ENCODE assay signal across 1 cellular context in the genomic region with DNA sequence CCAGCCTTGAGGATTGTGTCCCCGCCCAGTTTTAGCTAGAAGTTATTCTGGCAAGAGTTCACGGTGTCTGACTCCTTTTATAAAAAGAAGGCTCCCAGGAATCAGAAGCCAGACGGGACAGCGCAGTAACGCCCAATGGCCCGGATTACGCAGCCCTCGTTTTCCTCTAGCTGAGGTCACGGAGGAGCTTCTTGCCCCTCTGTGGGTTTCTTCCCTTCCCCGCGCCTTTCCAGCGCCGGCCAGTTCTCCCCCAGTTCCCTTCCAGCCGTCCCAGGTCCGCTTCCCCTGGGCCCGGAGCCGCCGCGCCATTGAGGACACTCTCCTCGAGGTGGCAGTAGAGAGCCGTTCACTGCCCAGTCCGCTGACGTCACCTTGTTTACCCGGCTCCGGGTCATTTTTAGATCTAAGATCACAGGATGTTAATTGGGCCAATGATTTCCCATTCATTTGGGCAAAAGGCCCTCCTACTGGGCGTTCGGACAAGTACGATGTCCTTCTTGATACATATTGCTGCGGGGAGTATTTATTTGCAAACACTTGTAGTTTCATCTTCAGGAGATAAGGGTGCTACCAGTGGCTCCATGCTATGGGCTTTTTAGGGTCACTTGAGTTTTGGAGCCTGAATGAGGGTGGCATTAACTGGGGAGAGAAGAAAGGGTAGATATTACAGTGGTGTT.
TF ChIP-seq lines count a peak whose summit lies in the region.

No MANE protein-coding gene starts in this region.

TF ChIP-seq in HEK293, 187 proteins besides CTCF, POLR2A, EP300 and RAD21 (continued from another document and continues in another):
- TF ChIP-seq, protein P1, sequence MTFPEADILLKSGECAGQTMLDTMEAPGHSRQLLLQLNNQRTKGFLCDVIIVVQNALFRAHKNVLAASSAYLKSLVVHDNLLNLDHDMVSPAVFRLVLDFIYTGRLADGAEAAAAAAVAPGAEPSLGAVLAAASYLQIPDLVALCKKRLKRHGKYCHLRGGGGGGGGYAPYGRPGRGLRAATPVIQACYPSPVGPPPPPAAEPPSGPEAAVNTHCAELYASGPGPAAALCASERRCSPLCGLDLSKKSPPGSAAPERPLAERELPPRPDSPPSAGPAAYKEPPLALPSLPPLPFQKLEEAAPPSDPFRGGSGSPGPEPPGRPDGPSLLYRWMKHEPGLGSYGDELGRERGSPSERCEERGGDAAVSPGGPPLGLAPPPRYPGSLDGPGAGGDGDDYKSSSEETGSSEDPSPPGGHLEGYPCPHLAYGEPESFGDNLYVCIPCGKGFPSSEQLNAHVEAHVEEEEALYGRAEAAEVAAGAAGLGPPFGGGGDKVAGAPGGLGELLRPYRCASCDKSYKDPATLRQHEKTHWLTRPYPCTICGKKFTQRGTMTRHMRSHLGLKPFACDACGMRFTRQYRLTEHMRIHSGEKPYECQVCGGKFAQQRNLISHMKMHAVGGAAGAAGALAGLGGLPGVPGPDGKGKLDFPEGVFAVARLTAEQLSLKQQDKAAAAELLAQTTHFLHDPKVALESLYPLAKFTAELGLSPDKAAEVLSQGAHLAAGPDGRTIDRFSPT (tag by site-specific recombination; IDR thresholded peaks at IDR 0.05) = 0 out of 2 replicates have a peak, but pooled peaks have one; percentile 46
- TF ChIP-seq, protein P2, sequence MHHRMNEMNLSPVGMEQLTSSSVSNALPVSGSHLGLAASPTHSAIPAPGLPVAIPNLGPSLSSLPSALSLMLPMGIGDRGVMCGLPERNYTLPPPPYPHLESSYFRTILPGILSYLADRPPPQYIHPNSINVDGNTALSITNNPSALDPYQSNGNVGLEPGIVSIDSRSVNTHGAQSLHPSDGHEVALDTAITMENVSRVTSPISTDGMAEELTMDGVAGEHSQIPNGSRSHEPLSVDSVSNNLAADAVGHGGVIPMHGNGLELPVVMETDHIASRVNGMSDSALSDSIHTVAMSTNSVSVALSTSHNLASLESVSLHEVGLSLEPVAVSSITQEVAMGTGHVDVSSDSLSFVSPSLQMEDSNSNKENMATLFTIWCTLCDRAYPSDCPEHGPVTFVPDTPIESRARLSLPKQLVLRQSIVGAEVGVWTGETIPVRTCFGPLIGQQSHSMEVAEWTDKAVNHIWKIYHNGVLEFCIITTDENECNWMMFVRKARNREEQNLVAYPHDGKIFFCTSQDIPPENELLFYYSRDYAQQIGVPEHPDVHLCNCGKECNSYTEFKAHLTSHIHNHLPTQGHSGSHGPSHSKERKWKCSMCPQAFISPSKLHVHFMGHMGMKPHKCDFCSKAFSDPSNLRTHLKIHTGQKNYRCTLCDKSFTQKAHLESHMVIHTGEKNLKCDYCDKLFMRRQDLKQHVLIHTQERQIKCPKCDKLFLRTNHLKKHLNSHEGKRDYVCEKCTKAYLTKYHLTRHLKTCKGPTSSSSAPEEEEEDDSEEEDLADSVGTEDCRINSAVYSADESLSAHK (tag by site-specific recombination; IDR thresholded peaks at IDR 0.05) = no peak
- TF ChIP-seq KLF16 (tag by site-specific recombination; IDR thresholded peaks at IDR 0.05) (0 out of 2 replicates have a peak, but pooled peaks have one; percentile 26), ZNF239 (tag by site-specific recombination; IDR thresholded peaks at IDR 0.05) (no peak), SCRT1 (tag by site-specific recombination; IDR thresholded peaks at IDR 0.05; ENCODE audit: borderline replicate concordance) (no peak), ZBTB8A (tag by site-specific recombination; IDR thresholded peaks at IDR 0.05) (peak; percentile 67), KLF7 (tag by site-specific recombination; IDR thresholded peaks at IDR 0.05; ENCODE audit: borderline replicate concordance) (no peak), GLI4 (tag by site-specific recombination; IDR thresholded peaks at IDR 0.05) (no peak), ZNF24 (tag by site-specific recombination; IDR thresholded peaks at IDR 0.05) (0 out of 2 replicates have a peak, but pooled peaks have one; percentile 18), ZNF701 (tag by site-specific recombination; IDR thresholded peaks at IDR 0.05) (no peak), SETDB1 (IDR thresholded peaks at IDR 0.05; ENCODE audit: insufficient read length, low read length) (no peak), ZNF132 (tag by site-specific recombination; IDR thresholded peaks at IDR 0.05; ENCODE audit: borderline replicate concordance) (no peak), ZNF549 (tag by site-specific recombination; IDR thresholded peaks at IDR 0.05) (no peak), ZNF404 (tag by site-specific recombination; IDR thresholded peaks at IDR 0.05) (no peak), PRDM1 (tag by site-specific recombination; IDR thresholded peaks at IDR 0.05) (no peak), ZNF792 (tag by site-specific recombination; IDR thresholded peaks at IDR 0.05) (no peak), ZFP41 (tag by site-specific recombination; IDR thresholded peaks at IDR 0.05; ENCODE audit: borderline replicate concordance) (no peak), TRIM28 (IDR thresholded peaks at IDR 0.05; ENCODE audit: borderline replicate concordance, low read length) (0 out of 2 replicates have a peak, but pooled peaks have one; percentile 48), ZNF37A (tag by site-specific recombination; IDR thresholded peaks at IDR 0.05) (no peak), ZSCAN30 (tag by site-specific recombination; IDR thresholded peaks at IDR 0.05) (0 out of 2 replicates have a peak, but pooled peaks have one; percentile 66), ZNF558 (tag by site-specific recombination; IDR thresholded peaks at IDR 0.05) (no peak), ZNF324 (tag by site-specific recombination; IDR thresholded peaks at IDR 0.05) (peak; percentile 64; the same call in 1 of the 2 replicates), ZFP37 (tag by site-specific recombination; IDR thresholded peaks at IDR 0.05) (no peak), ZBTB7A (tag by site-specific recombination; IDR thresholded peaks at IDR 0.05; ENCODE audit: low read depth) (no peak), KLF1 (tag by site-specific recombination; IDR thresholded peaks at IDR 0.05) (no peak), ZNF416 (tag by site-specific recombination; IDR thresholded peaks at IDR 0.05) (no peak), ZNF785 (tag by site-specific recombination; IDR thresholded peaks at IDR 0.05) (no peak), ZNF548 (tag by site-specific recombination; IDR thresholded peaks at IDR 0.05) (no peak), ZNF292 (tag by site-specific recombination; IDR thresholded peaks at IDR 0.05; ENCODE audit: borderline replicate concordance, low read depth) (no peak), ZNF112 (tag by site-specific recombination; IDR thresholded peaks at IDR 0.05) (no peak), ZNF114 (tag by site-specific recombination; IDR thresholded peaks at IDR 0.05) (no peak), OVOL3 (tag by site-specific recombination; IDR thresholded peaks at IDR 0.05) (no peak), ZNF654 (tag by site-specific recombination; IDR thresholded peaks at IDR 0.05; ENCODE audit: low read depth) (peak; percentile 91), TCF7L2 (IDR thresholded peaks at IDR 0.05; ENCODE audit: borderline replicate concordance, low read depth, low read length) (no peak), SP3 (tag by site-specific recombination; IDR thresholded peaks at IDR 0.05) (peak; percentile 42; the same call in 1 of the 2 replicates), ZBTB20 (tag by site-specific recombination; IDR thresholded peaks at IDR 0.05) (no peak), ZNF623 (tag by site-specific recombination; IDR thresholded peaks at IDR 0.05) (no peak), ZNF341 (tag by site-specific recombination; IDR thresholded peaks at IDR 0.05; ENCODE audit: low read depth) (no peak), SCRT2 (tag by site-specific recombination; IDR thresholded peaks at IDR 0.05) (0 out of 2 replicates have a peak, but pooled peaks have one; percentile 8)
- TF ChIP-seq, protein P3, sequence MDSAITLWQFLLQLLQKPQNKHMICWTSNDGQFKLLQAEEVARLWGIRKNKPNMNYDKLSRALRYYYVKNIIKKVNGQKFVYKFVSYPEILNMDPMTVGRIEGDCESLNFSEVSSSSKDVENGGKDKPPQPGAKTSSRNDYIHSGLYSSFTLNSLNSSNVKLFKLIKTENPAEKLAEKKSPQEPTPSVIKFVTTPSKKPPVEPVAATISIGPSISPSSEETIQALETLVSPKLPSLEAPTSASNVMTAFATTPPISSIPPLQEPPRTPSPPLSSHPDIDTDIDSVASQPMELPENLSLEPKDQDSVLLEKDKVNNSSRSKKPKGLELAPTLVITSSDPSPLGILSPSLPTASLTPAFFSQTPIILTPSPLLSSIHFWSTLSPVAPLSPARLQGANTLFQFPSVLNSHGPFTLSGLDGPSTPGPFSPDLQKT (IDR thresholded peaks at IDR 0.05; ENCODE audit: borderline replicate concordance, low read depth, low read length) = no peak
- TF ChIP-seq, protein P4, sequence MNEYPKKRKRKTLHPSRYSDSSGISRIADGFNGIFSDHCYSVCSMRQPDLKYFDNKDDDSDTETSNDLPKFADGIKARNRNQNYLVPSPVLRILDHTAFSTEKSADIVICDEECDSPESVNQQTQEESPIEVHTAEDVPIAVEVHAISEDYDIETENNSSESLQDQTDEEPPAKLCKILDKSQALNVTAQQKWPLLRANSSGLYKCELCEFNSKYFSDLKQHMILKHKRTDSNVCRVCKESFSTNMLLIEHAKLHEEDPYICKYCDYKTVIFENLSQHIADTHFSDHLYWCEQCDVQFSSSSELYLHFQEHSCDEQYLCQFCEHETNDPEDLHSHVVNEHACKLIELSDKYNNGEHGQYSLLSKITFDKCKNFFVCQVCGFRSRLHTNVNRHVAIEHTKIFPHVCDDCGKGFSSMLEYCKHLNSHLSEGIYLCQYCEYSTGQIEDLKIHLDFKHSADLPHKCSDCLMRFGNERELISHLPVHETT (tag by site-specific recombination; IDR thresholded peaks at IDR 0.05) = no peak
- TF ChIP-seq, protein P5, sequence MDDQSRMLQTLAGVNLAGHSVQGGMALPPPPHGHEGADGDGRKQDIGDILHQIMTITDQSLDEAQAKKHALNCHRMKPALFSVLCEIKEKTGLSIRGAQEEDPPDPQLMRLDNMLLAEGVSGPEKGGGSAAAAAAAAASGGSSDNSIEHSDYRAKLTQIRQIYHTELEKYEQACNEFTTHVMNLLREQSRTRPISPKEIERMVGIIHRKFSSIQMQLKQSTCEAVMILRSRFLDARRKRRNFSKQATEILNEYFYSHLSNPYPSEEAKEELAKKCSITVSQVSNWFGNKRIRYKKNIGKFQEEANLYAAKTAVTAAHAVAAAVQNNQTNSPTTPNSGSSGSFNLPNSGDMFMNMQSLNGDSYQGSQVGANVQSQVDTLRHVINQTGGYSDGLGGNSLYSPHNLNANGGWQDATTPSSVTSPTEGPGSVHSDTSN (CRISPR knock-in tag; IDR thresholded peaks at IDR 0.05) = 0 out of 2 replicates have a peak, but pooled peaks have one; percentile 25
- TF ChIP-seq, protein P6, sequence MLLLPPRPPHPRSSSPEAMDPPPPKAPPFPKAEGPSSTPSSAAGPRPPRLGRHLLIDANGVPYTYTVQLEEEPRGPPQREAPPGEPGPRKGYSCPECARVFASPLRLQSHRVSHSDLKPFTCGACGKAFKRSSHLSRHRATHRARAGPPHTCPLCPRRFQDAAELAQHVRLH (tag by site-specific recombination; IDR thresholded peaks at IDR 0.05) = 0 out of 2 replicates have a peak, but pooled peaks have one; percentile 13
- TF ChIP-seq, protein P7, sequence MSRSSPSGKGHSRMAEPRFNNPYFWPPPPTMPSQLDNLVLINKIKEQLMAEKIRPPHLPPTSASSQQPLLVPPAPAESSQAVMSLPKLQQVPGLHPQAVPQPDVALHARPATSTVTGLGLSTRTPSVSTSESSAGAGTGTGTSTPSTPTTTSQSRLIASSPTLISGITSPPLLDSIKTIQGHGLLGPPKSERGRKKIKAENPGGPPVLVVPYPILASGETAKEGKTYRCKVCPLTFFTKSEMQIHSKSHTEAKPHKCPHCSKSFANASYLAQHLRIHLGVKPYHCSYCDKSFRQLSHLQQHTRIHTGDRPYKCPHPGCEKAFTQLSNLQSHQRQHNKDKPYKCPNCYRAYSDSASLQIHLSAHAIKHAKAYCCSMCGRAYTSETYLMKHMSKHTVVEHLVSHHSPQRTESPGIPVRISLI (tag by site-specific recombination; IDR thresholded peaks at IDR 0.05) = no peak
- TF ChIP-seq, protein P8, sequence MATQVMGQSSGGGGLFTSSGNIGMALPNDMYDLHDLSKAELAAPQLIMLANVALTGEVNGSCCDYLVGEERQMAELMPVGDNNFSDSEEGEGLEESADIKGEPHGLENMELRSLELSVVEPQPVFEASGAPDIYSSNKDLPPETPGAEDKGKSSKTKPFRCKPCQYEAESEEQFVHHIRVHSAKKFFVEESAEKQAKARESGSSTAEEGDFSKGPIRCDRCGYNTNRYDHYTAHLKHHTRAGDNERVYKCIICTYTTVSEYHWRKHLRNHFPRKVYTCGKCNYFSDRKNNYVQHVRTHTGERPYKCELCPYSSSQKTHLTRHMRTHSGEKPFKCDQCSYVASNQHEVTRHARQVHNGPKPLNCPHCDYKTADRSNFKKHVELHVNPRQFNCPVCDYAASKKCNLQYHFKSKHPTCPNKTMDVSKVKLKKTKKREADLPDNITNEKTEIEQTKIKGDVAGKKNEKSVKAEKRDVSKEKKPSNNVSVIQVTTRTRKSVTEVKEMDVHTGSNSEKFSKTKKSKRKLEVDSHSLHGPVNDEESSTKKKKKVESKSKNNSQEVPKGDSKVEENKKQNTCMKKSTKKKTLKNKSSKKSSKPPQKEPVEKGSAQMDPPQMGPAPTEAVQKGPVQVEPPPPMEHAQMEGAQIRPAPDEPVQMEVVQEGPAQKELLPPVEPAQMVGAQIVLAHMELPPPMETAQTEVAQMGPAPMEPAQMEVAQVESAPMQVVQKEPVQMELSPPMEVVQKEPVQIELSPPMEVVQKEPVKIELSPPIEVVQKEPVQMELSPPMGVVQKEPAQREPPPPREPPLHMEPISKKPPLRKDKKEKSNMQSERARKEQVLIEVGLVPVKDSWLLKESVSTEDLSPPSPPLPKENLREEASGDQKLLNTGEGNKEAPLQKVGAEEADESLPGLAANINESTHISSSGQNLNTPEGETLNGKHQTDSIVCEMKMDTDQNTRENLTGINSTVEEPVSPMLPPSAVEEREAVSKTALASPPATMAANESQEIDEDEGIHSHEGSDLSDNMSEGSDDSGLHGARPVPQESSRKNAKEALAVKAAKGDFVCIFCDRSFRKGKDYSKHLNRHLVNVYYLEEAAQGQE (tag by site-specific recombination; IDR thresholded peaks at IDR 0.05) = no peak
- TF ChIP-seq, protein P9, sequence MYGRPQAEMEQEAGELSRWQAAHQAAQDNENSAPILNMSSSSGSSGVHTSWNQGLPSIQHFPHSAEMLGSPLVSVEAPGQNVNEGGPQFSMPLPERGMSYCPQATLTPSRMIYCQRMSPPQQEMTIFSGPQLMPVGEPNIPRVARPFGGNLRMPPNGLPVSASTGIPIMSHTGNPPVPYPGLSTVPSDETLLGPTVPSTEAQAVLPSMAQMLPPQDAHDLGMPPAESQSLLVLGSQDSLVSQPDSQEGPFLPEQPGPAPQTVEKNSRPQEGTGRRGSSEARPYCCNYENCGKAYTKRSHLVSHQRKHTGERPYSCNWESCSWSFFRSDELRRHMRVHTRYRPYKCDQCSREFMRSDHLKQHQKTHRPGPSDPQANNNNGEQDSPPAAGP (tag by site-specific recombination; IDR thresholded peaks at IDR 0.05) = 0 out of 2 replicates have a peak, but pooled peaks have one; percentile 31
- TF ChIP-seq, protein P10, sequence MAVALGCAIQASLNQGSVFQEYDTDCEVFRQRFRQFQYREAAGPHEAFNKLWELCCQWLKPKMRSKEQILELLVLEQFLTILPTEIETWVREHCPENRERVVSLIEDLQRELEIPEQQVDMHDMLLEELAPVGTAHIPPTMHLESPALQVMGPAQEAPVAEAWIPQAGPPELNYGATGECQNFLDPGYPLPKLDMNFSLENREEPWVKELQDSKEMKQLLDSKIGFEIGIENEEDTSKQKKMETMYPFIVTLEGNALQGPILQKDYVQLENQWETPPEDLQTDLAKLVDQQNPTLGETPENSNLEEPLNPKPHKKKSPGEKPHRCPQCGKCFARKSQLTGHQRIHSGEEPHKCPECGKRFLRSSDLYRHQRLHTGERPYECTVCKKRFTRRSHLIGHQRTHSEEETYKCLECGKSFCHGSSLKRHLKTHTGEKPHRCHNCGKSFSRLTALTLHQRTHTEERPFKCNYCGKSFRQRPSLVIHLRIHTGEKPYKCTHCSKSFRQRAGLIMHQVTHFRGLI (tag by site-specific recombination; IDR thresholded peaks at IDR 0.05) = no peak
